16 cellular contexts compared by ENCODE assay signal in genomic region chr22:19134176-19134831, GRCh38. TPM values are rescaled to one million over a fixed set of nuclear protein-coding genes. Genes with fewer than 3 reads are reported as not detected.
DNase-seq lines count a peak whose midpoint lies in the region; ATAC-seq, FAIRE-seq and TF ChIP-seq lines count a peak whose summit lies in the region.
"Had no signal": no experiment of that assay in that cellular context is flagged by ENCODE, and none has a peak within 500 bp of the region (broad histone marks: within the 10 kb centered on the region; RNA-seq: fewer than 3 reads in every experiment).

No MANE protein-coding gene starts in this region.

- no peak for FAIRE-seq in kidney (lab: Jason Lieb, UNC)
- FAIRE-seq: H1 had no signal

- no peak overlapping the region for H3K9ac ChIP-seq in kidney (ENCODE audit: low read length in 2 of 2)
- H3K9ac ChIP-seq: BLaER1 had no signal

- TF ChIP-seq POLR2A in body of pancreas (IDR thresholded peaks at IDR 0.05) = no peak

- DNase-seq in Right ventricle myocardium inferior (ENCODE audit: missing footprints) (peak; percentile 34), cardiac septum (ENCODE audit: low spot score) (no peak), kidney (peak; percentile 52), body of pancreas (no peak), aorta (no peak)
- no peak for DNase-seq in stimulated activated naive B cell treated with anti-CD40 and anti-IgM and Interleukin-4, amounts not matched to agents 10 μg/mL and 1 μg/mL and 100 μg/mL, for 72 hours
- no peak for DNase-seq in activated CD4-positive, CD25-positive, alpha-beta regulatory T cell treated with anti-CD3 and anti-CD28 coated beads, Interleukin-2, amount 50 U/mL, for 72 hours
- DNase-seq: 8988T; AML-193; CD4-positive, CD25-positive, alpha-beta regulatory T cell; DMS53; GF-D8 had no signal

- TF ChIP-seq CTCF in kidney (IDR thresholded peaks at IDR 0.05; ENCODE audit: borderline replicate concordance, extremely low read depth, insufficient read depth) (no peak), body of pancreas (IDR thresholded peaks at IDR 0.05) (no peak)

- H3K27ac ChIP-seq in kidney (ENCODE audit: low read depth in 2 of 2, low read length in 2 of 2) = no peak overlapping the region
- no peak overlapping the region for H3K27ac ChIP-seq in body of pancreas
- H3K27ac ChIP-seq in aorta (ENCODE audit: low read depth in 1 of 2, low read length in 2 of 2) = no peak overlapping the region
- H3K27ac ChIP-seq: BLaER1 had no signal

- 92 to 95% methylated on average over 11 to 19 of the region's 21 CpGs for WGBS in body of pancreas, 2 donors
- WGBS in aorta, 2 donors = 93 to 94% methylated on average over 21 of the region's 21 CpGs

- H3K27ac Mint-ChIP-seq in stimulated activated naive B cell treated with anti-CD40 and anti-IgM and Interleukin-4, amounts not matched to agents 10 μg/mL and 1 μg/mL and 100 μg/mL, for 72 hours = peak overlapping the region; percentile 78

- H3K27me3 Mint-ChIP-seq in stimulated activated naive B cell treated with anti-CD40 and anti-IgM and Interleukin-4, amounts not matched to agents 10 μg/mL and 1 μg/mL and 100 μg/mL, for 72 hours = no peaks in the 10 kb centered on the region
- H3K27me3 Mint-ChIP-seq: CD4-positive, CD25-positive, alpha-beta regulatory T cell had no signal

- no peaks in the 10 kb centered on the region for H3K9me3 ChIP-seq in kidney (ENCODE audit: control insufficient read depth in 1 of 2, low read length in 2 of 2)
- H3K9me3 ChIP-seq in body of pancreas = no peaks in the 10 kb centered on the region
- H3K9me3 ChIP-seq in aorta (ENCODE audit: control insufficient read depth, low read length) = no peaks in the 10 kb centered on the region
- H3K9me3 ChIP-seq: BLaER1, HAP-1 had no signal

- peaks cover 44 to 59% of the 10 kb centered on the region in 2 donors for H3K36me3 Mint-ChIP-seq in stimulated activated naive B cell treated with anti-CD40 and anti-IgM and Interleukin-4, amounts not matched to agents 10 μg/mL and 1 μg/mL and 100 μg/mL, for 72 hours

- ATAC-seq in Right ventricle myocardium inferior = no peak
- no peak for ATAC-seq in stimulated activated naive B cell treated with anti-CD40 and anti-IgM and Interleukin-4, amounts not matched to agents 10 μg/mL and 1 μg/mL and 100 μg/mL, for 72 hours (replicated peaks)
- ATAC-seq in body of pancreas = no peak
- ATAC-seq in aorta (ENCODE audit: low FRiP score) = no peak

- H3K4me3 ChIP-seq in kidney (ENCODE audit: low read length in 2 of 2) (no peak overlapping the region), body of pancreas (no peak overlapping the region), aorta (ENCODE audit: low read length in 2 of 2) (no peak overlapping the region)
- H3K4me3 ChIP-seq: BLaER1, HAP-1 had no signal

- no peaks in the 10 kb centered on the region for H3K9me3 Mint-ChIP-seq in stimulated activated naive B cell treated with anti-CD40 and anti-IgM and Interleukin-4, amounts not matched to agents 10 μg/mL and 1 μg/mL and 100 μg/mL, for 72 hours
- H3K9me3 Mint-ChIP-seq: CD4-positive, CD25-positive, alpha-beta regulatory T cell had no signal

- no peak overlapping the region for H3K4me3 Mint-ChIP-seq in stimulated activated naive B cell treated with anti-CD40 and anti-IgM and Interleukin-4, amounts not matched to agents 10 μg/mL and 1 μg/mL and 100 μg/mL, for 72 hours

- H3K4me1 ChIP-seq in kidney (ENCODE audit: control insufficient read depth in 1 of 2, insufficient read depth in 1 of 2, low read depth in 1 of 2, low read length in 2 of 2) (no peaks in the 10 kb centered on the region), body of pancreas (no peaks in the 10 kb centered on the region), aorta (ENCODE audit: control insufficient read depth in 1 of 2, insufficient read depth in 2 of 2, low read length in 2 of 2) (no peaks in the 10 kb centered on the region)
- H3K4me1 ChIP-seq: BLaER1, HAP-1 had no signal

- intact Hi-C loops in Right ventricle myocardium inferior (cut with DNase I) = no loop called here
- intact Hi-C loops in cardiac septum (cut with DNase I) = no loop called here
- intact Hi-C loops in kidney (cut with DNase I) = no loop called here
- intact Hi-C loops in body of pancreas (cut with DNase I) = no loop called here
- intact Hi-C loops in aorta (cut with DNase I) = no loop called here

- H3K36me3 ChIP-seq in kidney (ENCODE audit: control insufficient read depth in 1 of 2, insufficient read depth in 2 of 2, low read length in 2 of 2) (peaks cover 21 to 40% of the 10 kb centered on the region in 2 donors), body of pancreas (replicated peaks in 1 of 2; ENCODE audit: insufficient read depth in 1 of 2, low read depth in 2 of 2) (peaks cover 0 to 17% of the 10 kb centered on the region in 2 donors), aorta (ENCODE audit: control insufficient read depth in 1 of 2, insufficient read depth in 2 of 2, low read length in 1 of 2) (peaks cover 0 to 5% of the 10 kb centered on the region in 2 donors)

- H3K4me1 Mint-ChIP-seq in stimulated activated naive B cell treated with anti-CD40 and anti-IgM and Interleukin-4, amounts not matched to agents 10 μg/mL and 1 μg/mL and 100 μg/mL, for 72 hours = peaks cover 2 to 14% of the 10 kb centered on the region in 2 donors
- H3K4me1 Mint-ChIP-seq: CD4-positive, CD25-positive, alpha-beta regulatory T cell had no signal

- no peaks in the 10 kb centered on the region for H3K27me3 ChIP-seq in body of pancreas
- no peaks in the 10 kb centered on the region for H3K27me3 ChIP-seq in aorta (ENCODE audit: control insufficient read depth in 1 of 2, insufficient read depth in 2 of 2, low read length in 1 of 2)
- H3K27me3 ChIP-seq: BLaER1 had no signal

RNA-seq across cellular contexts. Expression of gene TSSK2, which starts 3.2 kb away (rescaled TPM):
- not detected for total RNA-seq in Right ventricle myocardium inferior
- total RNA-seq in cardiac septum = not detected
- total RNA-seq in kidney = not detected
- not detected for polyA plus RNA-seq in kidney (ENCODE audit: insufficient read depth, low read depth, low replicate concordance)
- under 1 TPM in 1 of 2 donors, not detected in 1; 0.33 TPM for total RNA-seq in body of pancreas
- not detected for total RNA-seq in aorta
- polyA plus RNA-seq in aorta = under 1 TPM; 0.08 to 0.50 TPM
- total RNA-seq: CD4-positive, CD25-positive, alpha-beta regulatory T cell; H1; HT-29 had no signal
- polyA plus RNA-seq: CD4-positive, CD25-positive, alpha-beta regulatory T cell; H1 had no signal

RNA-seq across cellular contexts. Expression of gene ESS2, which starts 10.1 kb away (rescaled TPM):
- 8.8 TPM for total RNA-seq in Right ventricle myocardium inferior
- 11.0 TPM for total RNA-seq in cardiac septum
- 14.3 TPM for total RNA-seq in kidney
- polyA plus RNA-seq in kidney (ENCODE audit: insufficient read depth, low read depth, low replicate concordance) = 15.3 TPM
- total RNA-seq in body of pancreas = 1 to 10 TPM; 4.6 to 7.3 TPM
- total RNA-seq in aorta = 10 to 100 TPM; 11.9 to 13.0 TPM
- polyA plus RNA-seq in aorta = 10 to 100 TPM in 1 of 2 donors, 1 to 10 TPM in 1; 8.3 to 26.9 TPM

RNA-seq across cellular contexts. Expression of gene DGCR2, which starts 12.1 kb away (rescaled TPM):
- total RNA-seq in Right ventricle myocardium inferior = 29.9 TPM
- total RNA-seq in cardiac septum = 35.2 TPM
- total RNA-seq in kidney = 67.7 TPM
- 37.5 TPM for polyA plus RNA-seq in kidney (ENCODE audit: insufficient read depth, low read depth, low replicate concordance)
- total RNA-seq in body of pancreas = 10 to 100 TPM; 43.8 to 89.3 TPM
- total RNA-seq in aorta = 10 to 100 TPM; 37.0 to 43.5 TPM
- 10 to 100 TPM; 19.7 to 27.4 TPM for polyA plus RNA-seq in aorta

RNA-seq across cellular contexts. Expression of gene GSC2, which starts 15.8 kb away (rescaled TPM):
- total RNA-seq in Right ventricle myocardium inferior = not detected
- not detected for total RNA-seq in cardiac septum
- not detected for total RNA-seq in kidney
- not detected for polyA plus RNA-seq in kidney (ENCODE audit: insufficient read depth, low read depth, low replicate concordance)
- total RNA-seq in body of pancreas = not detected
- total RNA-seq in aorta = not detected
- polyA plus RNA-seq in aorta = not detected
- total RNA-seq: CD4-positive, CD25-positive, alpha-beta regulatory T cell; HT-29 had no signal
- polyA plus RNA-seq: CD4-positive, CD25-positive, alpha-beta regulatory T cell had no signal

RNA-seq across cellular contexts. Expression of gene SLC25A1, which starts 44.2 kb away (rescaled TPM):
- total RNA-seq in Right ventricle myocardium inferior = 28.7 TPM
- total RNA-seq in cardiac septum = 22.2 TPM
- total RNA-seq in kidney = 62.6 TPM
- polyA plus RNA-seq in kidney (ENCODE audit: insufficient read depth, low read depth, low replicate concordance) = 128 TPM
- total RNA-seq in body of pancreas = 10 to 100 TPM; 39.7 to 87.0 TPM
- total RNA-seq in aorta = 10 to 100 TPM; 45.8 to 51.6 TPM
- 10 to 100 TPM; 36.7 to 49.3 TPM for polyA plus RNA-seq in aorta

Comparison
In these comparisons a context has a peak if more than half of its experiments do, and no peak if none do; other contexts are left out.
1. DNase-seq: peak in Right ventricle myocardium inferior (single experiment) and kidney (single experiment); none in cardiac septum (single experiment), stimulated activated naive B cell treated with anti-CD40 and anti-IgM and Interleukin-4, amounts not matched to agents 10 μg/mL and 1 μg/mL and 100 μg/mL, for 72 hours (single experiment), body of pancreas (0 of 4), aorta (0 of 2) and activated CD4-positive, CD25-positive, alpha-beta regulatory T cell treated with anti-CD3 and anti-CD28 coated beads, Interleukin-2, amount 50 U/mL, for 72 hours (single experiment).